In the genomic region with DNA sequence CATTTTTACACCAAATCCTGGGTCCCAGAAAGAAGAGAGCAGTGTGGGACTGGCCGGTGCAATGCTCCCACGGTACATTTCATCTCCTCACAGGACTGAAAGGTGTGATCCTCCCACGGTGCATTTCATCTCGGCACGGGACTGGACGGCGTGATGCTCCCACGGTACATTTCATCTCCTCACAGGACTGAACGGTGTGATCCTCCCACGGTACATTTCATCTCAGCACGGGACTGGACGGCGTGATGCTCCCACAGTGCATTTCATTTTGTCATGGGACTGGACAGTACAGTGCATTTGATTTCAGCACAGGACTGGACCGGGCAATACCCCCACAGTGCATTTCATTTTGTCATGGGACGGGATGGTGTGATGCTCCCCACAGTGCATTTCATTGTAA, we compare ENCODE assay signal across 23 cellular contexts. TPM values are rescaled to one million over a fixed set of nuclear protein-coding genes. Genes with fewer than 3 reads are reported as not detected.
A peak's percentile ranks its signal among the peaks of the same experiment; 100 is the strongest.
DNase-seq lines count a peak whose midpoint lies in the region; ATAC-seq, FAIRE-seq and TF ChIP-seq lines count a peak whose summit lies in the region.
"Had no signal": no experiment of that assay in that cellular context is flagged by ENCODE, and none has a peak within 500 bp of the region (broad histone marks: within the 10 kb centered on the region; RNA-seq: fewer than 3 reads in every experiment).

No MANE protein-coding gene starts in this region.

- H3K36me3 ChIP-seq in mammary epithelial cell (ENCODE audit: insufficient read depth, low read length) (no peaks in the 10 kb centered on the region), GM12878 (ENCODE audit: control insufficient read depth in 2 of 2, insufficient read depth in 2 of 2, low read length in 1 of 2) (no peaks in the 10 kb centered on the region)

- H4K20me1 ChIP-seq in mammary epithelial cell (ENCODE audit: insufficient read depth, low read length), result no peaks in the 10 kb centered on the region
- no peaks in the 10 kb centered on the region for H4K20me1 ChIP-seq in GM12878 (ENCODE audit: control insufficient read depth, insufficient read depth)

- H3K27me3 ChIP-seq in mammary epithelial cell (ENCODE audit: insufficient read depth, low read length), result no peaks in the 10 kb centered on the region
- no peaks in the 10 kb centered on the region for H3K27me3 ChIP-seq in GM12878 (replicated peaks in 1 of 2; ENCODE audit: control insufficient read depth in 2 of 2, insufficient read depth in 2 of 2, low read length in 1 of 2)

- no peaks in the 10 kb centered on the region for H3K4me1 Mint-ChIP-seq in MCF 10A (ENCODE audit: insufficient read depth, unreplicated experiment)
- peaks cover 20% of the 10 kb centered on the region for H3K4me1 Mint-ChIP-seq in mesothelial cell of epicardium

- no peak overlapping the region for H3K27ac Mint-ChIP-seq in MCF 10A (ENCODE audit: low read depth, unreplicated experiment)
- H3K27ac Mint-ChIP-seq in mesothelial cell of epicardium, result peak overlapping the region; percentile 26
- H3K27ac Mint-ChIP-seq in activated naive CD4-positive, alpha-beta T cell treated with anti-CD3 and anti-CD28 coated beads, Interleukin-2, amount 50 U/mL, for 72 hours, result peak overlapping the region in 1 of 2 donors; percentile 38

- H3K9me3 ChIP-seq in mammary epithelial cell (replicated peaks; ENCODE audit: insufficient read depth, low read length) (peaks cover 12% of the 10 kb centered on the region), GM12878 (replicated peaks; ENCODE audit: control insufficient read depth, insufficient read depth, low read length) (peaks cover 4% of the 10 kb centered on the region; the same call in 2 of the 3 replicates)

- H3K4me1 ChIP-seq in mammary epithelial cell (ENCODE audit: insufficient read depth, low read length), result no peaks in the 10 kb centered on the region
- H3K4me1 ChIP-seq in GM12878 (ENCODE audit: control insufficient read depth, insufficient read depth, low read length), result no peaks in the 10 kb centered on the region

- in situ Hi-C loops in mammary epithelial cell (cut with MboI; ENCODE audit: low sequenced_read_pairs in 2 of 2), result no loop called here
- in situ Hi-C loops in GM12878 (cut with MboI), result no loop called here

- H3K4me3 ChIP-seq in mammary epithelial cell (replicated peaks in 1 of 3; ENCODE audit: insufficient read depth in 1 of 3, low read depth in 2 of 3, low read length in 3 of 3), result no peak overlapping the region
- no peak overlapping the region for H3K4me3 ChIP-seq in GM12878

- no peak for FAIRE-seq in GM12878 (lab: Jason Lieb, UNC)
- FAIRE-seq: D721Med, GM19239, HepG2 had no signal

- POLR2A ChIA-PET in MCF 10A (lab: Yijun Ruan, JAX), result no interaction called here
- POLR2A ChIA-PET in GM12878 (lab: Charles Lee), result no interaction called here

- H2AFZ ChIP-seq in mammary epithelial cell (ENCODE audit: low read depth, low read length), result peak overlapping the region; percentile 69
- H2AFZ ChIP-seq in GM12878 (ENCODE audit: control insufficient read depth, low read depth, low read length), result no peak overlapping the region

- H3K9ac ChIP-seq in mammary epithelial cell (ENCODE audit: insufficient read depth, low read length) (no peak overlapping the region), GM12878 (ENCODE audit: control insufficient read depth, insufficient read depth, low read length) (no peak overlapping the region)

- H3K4me3 Mint-ChIP-seq in MCF 10A (ENCODE audit: unreplicated experiment), result no peak overlapping the region
- H3K4me3 Mint-ChIP-seq in mesothelial cell of epicardium, result no peak overlapping the region

- no peak for TF ChIP-seq CTCF in mammary epithelial cell (conservative IDR thresholded peaks at IDR 0.05 in 1 of 2, IDR thresholded peaks at IDR 0.05 in 1 of 2; ENCODE audit: extremely low read depth in 1 of 2, insufficient read depth in 1 of 2, low read depth in 1 of 2, low read length in 2 of 2)
- no peak for TF ChIP-seq CTCF in MCF 10A (IDR thresholded peaks at IDR 0.05; ENCODE audit: unreplicated experiment)
- no peak for TF ChIP-seq CTCF in GM12878 (IDR thresholded peaks at IDR 0.05 in 2 of 3, conservative IDR thresholded peaks at IDR 0.05 in 1 of 3; ENCODE audit: control insufficient read depth in 2 of 3, extremely low read depth in 1 of 3, insufficient read depth in 1 of 3, low read depth in 3 of 3, low read length in 3 of 3)
- TF ChIP-seq CTCF in mesothelial cell of epicardium (IDR thresholded peaks at IDR 0.05; ENCODE audit: unreplicated experiment), result no peak

- dilution Hi-C loops in mammary epithelial cell (cut with HindIII; ENCODE audit: low sequenced_read_pairs), result no loop called here

- no peak for DNase-seq in mammary epithelial cell
- no peak for DNase-seq in MCF 10A (ENCODE audit: unreplicated experiment)
- DNase-seq in GM12878 (ENCODE audit: low read depth, low spot score), result no peak
- DNase-seq in mesothelial cell of epicardium (ENCODE audit: low spot score in 2 of 2, unreplicated experiment in 2 of 2), result no peak
- no peak for DNase-seq in activated naive CD4-positive, alpha-beta T cell treated with anti-CD3 and anti-CD28 coated beads, Interleukin-2, amount 50 U/mL, for 72 hours (ENCODE audit: low spot score in 2 of 2)
- DNase-seq in substantia nigra (lab: John Stamatoyannopoulos, UW), result no peak
- no peak for DNase-seq in CD1c-positive myeloid dendritic cell (ENCODE audit: extremely low spot score)
- DNase-seq in amniotic stem cell (lab: John Stamatoyannopoulos, UW), result no peak
- DNase-seq: DMS53, GDM1, H9, KG1, NCI-H1105, NCI-H2029 treated with DMSO at 0.1 percent for 48 hours, NCI-H524 treated with DMSO at 0.1 percent for 48 hours, Right ventricle myocardium superior, SW 1271 had no signal

- H3K36me3 Mint-ChIP-seq in MCF 10A (ENCODE audit: insufficient read depth, unreplicated experiment) (no peaks in the 10 kb centered on the region), mesothelial cell of epicardium (peaks cover 7% of the 10 kb centered on the region)
- H3K36me3 Mint-ChIP-seq in activated naive CD4-positive, alpha-beta T cell treated with anti-CD3 and anti-CD28 coated beads, Interleukin-2, amount 50 U/mL, for 72 hours, result no peaks in the 10 kb centered on the region

- TF ChIP-seq EP300 in GM12878 (IDR thresholded peaks at IDR 0.05; ENCODE audit: borderline replicate concordance in 1 of 2, control insufficient read depth in 1 of 2, low read depth in 2 of 2, low read length in 2 of 2), result no peak

- SMC1A ChIA-PET in GM12878 (lab: Charles Lee; ENCODE audit: uncharacterized antibody, unreplicated experiment), result interaction anchor here (0.6 to 1.2 kb wide), 2 partner anchors 9 to 10 kb away, joined by 3 to 4 read pairs; no protein-coding TSS in a partner anchor

- H3K27ac ChIP-seq in mammary epithelial cell (ENCODE audit: insufficient read depth, low read depth, low read length) (no peak overlapping the region), GM12878 (ENCODE audit: control insufficient read depth, insufficient read depth) (no peak overlapping the region), substantia nigra (ENCODE audit: low read depth, low read length, poor library complexity, severe bottlenecking) (no peak overlapping the region)
- H3K27ac ChIP-seq: 22Rv1, C4-2B had no signal

- no TSS peak for BruUV-seq in mammary epithelial cell (replicated peaks; lab: Mats Ljungman, UMichigan)
- BruUV-seq in MCF 10A (replicated peaks; lab: Mats Ljungman, UMichigan), result no TSS peak
- BruUV-seq in GM12878 (replicated peaks; lab: Mats Ljungman, UMichigan), result no TSS peak

- H3K27me3 Mint-ChIP-seq in MCF 10A (ENCODE audit: insufficient read depth, unreplicated experiment) (peaks cover 11% of the 10 kb centered on the region), mesothelial cell of epicardium (ENCODE audit: low read depth) (no peaks in the 10 kb centered on the region)

- WGBS in mammary epithelial cell (ENCODE audit: low coverage, missing lambda C conversion rate), result 82% methylated on average over 15 of the region's 15 CpGs
- 62% methylated on average over 15 of the region's 15 CpGs for WGBS in GM12878 (ENCODE audit: insufficient coverage, insufficient replicate concordance, low lambda C conversion rate, missing lambda C conversion rate)

- CTCF ChIA-PET in mammary epithelial cell (lab: Charles Lee; ENCODE audit: low non-redundant PET) (no interaction called here), MCF 10A (lab: Yijun Ruan, JAX) (interaction anchor here (0.6 kb wide), 1 partner anchor 773 kb away, joined by 3 read pairs; no protein-coding TSS in a partner anchor), GM12878 (lab: Yijun Ruan, JAX) (no interaction called here)

- intact Hi-C loops in mammary epithelial cell (cut with micrococcal nuclease) (no loop called here), MCF 10A (cut with micrococcal nuclease) (no loop called here), GM12878 (cut with micrococcal nuclease; ENCODE audit: unreplicated experiment) (no loop called here)

- TF ChIP-seq POLR2A in GM12878 (IDR thresholded peaks at IDR 0.05; ENCODE audit: low read depth, low read length), result no peak

- H3K79me2 ChIP-seq in mammary epithelial cell (ENCODE audit: insufficient read depth, low read length) (no peaks in the 10 kb centered on the region), GM12878 (ENCODE audit: control insufficient read depth, insufficient read depth, low read length) (no peaks in the 10 kb centered on the region)

- RAD21 ChIA-PET in GM12878 (lab: Charles Lee; ENCODE audit: unreplicated experiment), result no interaction called here

- H3K4me2 ChIP-seq in mammary epithelial cell (ENCODE audit: insufficient read depth, low read depth, low read length), result no peak overlapping the region
- no peak overlapping the region for H3K4me2 ChIP-seq in GM12878 (ENCODE audit: control insufficient read depth, insufficient read depth)

- no peak for TF ChIP-seq RAD21 in GM12878 (IDR thresholded peaks at IDR 0.05; ENCODE audit: insufficient read depth, low read depth, low read length)

- ATAC-seq in GM12878, result no peak
- no peak for ATAC-seq in activated naive CD4-positive, alpha-beta T cell treated with anti-CD3 and anti-CD28 coated beads, Interleukin-2, amount 50 U/mL, for 72 hours
- ATAC-seq: HepG2 had no signal

- H3K9me3 Mint-ChIP-seq in MCF 10A (ENCODE audit: unreplicated experiment) (no peaks in the 10 kb centered on the region), mesothelial cell of epicardium (peaks cover 12% of the 10 kb centered on the region)
- H3K9me3 Mint-ChIP-seq in activated naive CD4-positive, alpha-beta T cell treated with anti-CD3 and anti-CD28 coated beads, Interleukin-2, amount 50 U/mL, for 72 hours, result no peaks in the 10 kb centered on the region

RNA-seq across cellular contexts. Expression of a gene that starts 9.8 kb away (rescaled TPM):
- total RNA-seq in mammary epithelial cell (1 to 10 TPM in 1 of 2 donors, under 1 TPM in 1; 0.66 to 3.0 TPM), MCF 10A (2022) (0.20 TPM in 1 of 2 replicates, not detected in the other), GM12878 (2014; rRNA removed) (not detected in 2 replicates), GM12878 (2014; rRNA removed; fragmentation: Illumina TruSeq; extraction: Trizol) (not detected in 2 replicates), GM12878 (2021) (not detected in 2 replicates), mesothelial cell of epicardium (5.4 to 6.9 TPM (median 6.8 TPM) in 3 replicates)
- polyA plus RNA-seq in mammary epithelial cell (0.14 TPM), GM12878 (2011; rRNA removed) (not detected in 2 replicates), GM12878 (2014; fragmentation: Illumina TruSeq; extraction: Trizol) (not detected in 2 replicates), GM12878 (2014; fragmentation: Nextera tagmentation; extraction: Ambion mirVana) (not detected), GM12878 (2014; rRNA removed) (not detected in 2 replicates), GM12878 (2016; fragmentation: Nextera tagmentation; extraction: Ambion mirVana) (under 1 TPM; 0.08 to 0.15 TPM)
- polyA minus RNA-seq in mammary epithelial cell, result not detected
- 0.20 and 0.58 TPM in 2 replicates for total RNA-seq in GM12878 (2013; cell fraction: nucleolus; rRNA removed)
- polyA plus RNA-seq in GM12878 (2011; ENCODE audit: low read depth), result not detected
- 0.06 TPM in 1 of 2 replicates, not detected in the other for polyA plus RNA-seq in GM12878 (2011; cell fraction: cytosol; rRNA removed)
- polyA plus RNA-seq in GM12878 (2011; cell fraction: nucleus; rRNA removed), result 0.03 and 0.13 TPM in 2 replicates
- 0.18 and 0.20 TPM in 2 replicates for polyA plus RNA-seq in GM12878 (2012)
- polyA minus RNA-seq in GM12878 (2011; rRNA and poly(A)+ RNA removed), result not detected in 2 replicates
- not detected in 2 replicates for polyA minus RNA-seq in GM12878 (2011; cell fraction: cytosol; rRNA and poly(A)+ RNA removed)
- polyA minus RNA-seq in GM12878 (2011; cell fraction: nucleus; rRNA and poly(A)+ RNA removed), result not detected in 2 replicates
- under 1 TPM in 1 of 2 donors, not detected in 1; 0.19 TPM for total RNA-seq in activated naive CD4-positive, alpha-beta T cell treated with anti-CD3 and anti-CD28 coated beads, Interleukin-2, amount 50 U/mL, for 72 hours
- total RNA-seq: Right ventricle myocardium superior, RPMI7951 had no signal
- polyA plus RNA-seq: HepG2 had no signal

RNA-seq across cellular contexts. Expression of a gene that starts 13.1 kb away (rescaled TPM):
- total RNA-seq in mammary epithelial cell, result 10 to 100 TPM; 79.7 to 86.4 TPM
- polyA plus RNA-seq in mammary epithelial cell, result 139 TPM
- 104 TPM for polyA minus RNA-seq in mammary epithelial cell
- total RNA-seq in MCF 10A (2022), result 87.0 and 97.7 TPM in 2 replicates
- 54.9 and 72.6 TPM in 2 replicates for total RNA-seq in GM12878 (2013; cell fraction: nucleolus; rRNA removed)
- 93.1 and 100.0 TPM in 2 replicates for total RNA-seq in GM12878 (2014; rRNA removed)
- 84.8 and 101 TPM in 2 replicates for total RNA-seq in GM12878 (2014; rRNA removed; fragmentation: Illumina TruSeq; extraction: Trizol)
- total RNA-seq in GM12878 (2021), result 113 and 114 TPM in 2 replicates
- 78.3 TPM for polyA plus RNA-seq in GM12878 (2011; ENCODE audit: low read depth)
- 128 and 135 TPM in 2 replicates for polyA plus RNA-seq in GM12878 (2011; rRNA removed)
- 99.2 and 109 TPM in 2 replicates for polyA plus RNA-seq in GM12878 (2011; cell fraction: cytosol; rRNA removed)
- polyA plus RNA-seq in GM12878 (2011; cell fraction: nucleus; rRNA removed), result 71.8 and 83.1 TPM in 2 replicates
- 83.2 and 93.8 TPM in 2 replicates for polyA plus RNA-seq in GM12878 (2012)
- polyA plus RNA-seq in GM12878 (2014; fragmentation: Illumina TruSeq; extraction: Trizol), result 91.3 and 98.2 TPM in 2 replicates
- 100 to 1,000 TPM in 1 of 2 experiments, 10 to 100 TPM in 1; 53.3 to 106 TPM for polyA plus RNA-seq in GM12878 (2014; fragmentation: Nextera tagmentation; extraction: Ambion mirVana)
- polyA plus RNA-seq in GM12878 (2014; rRNA removed), result 91.5 and 93.4 TPM in 2 replicates
- polyA plus RNA-seq in GM12878 (2016; fragmentation: Nextera tagmentation; extraction: Ambion mirVana), result 100 to 1,000 TPM; 217 to 225 TPM
- polyA minus RNA-seq in GM12878 (2011; rRNA and poly(A)+ RNA removed), result 71.4 and 81.0 TPM in 2 replicates
- polyA minus RNA-seq in GM12878 (2011; cell fraction: cytosol; rRNA and poly(A)+ RNA removed), result 32.2 and 40.4 TPM in 2 replicates
- polyA minus RNA-seq in GM12878 (2011; cell fraction: nucleus; rRNA and poly(A)+ RNA removed), result 19.1 and 32.2 TPM in 2 replicates
- total RNA-seq in mesothelial cell of epicardium, result 73.3 to 82.1 TPM (median 77.2 TPM) in 3 replicates
- total RNA-seq in activated naive CD4-positive, alpha-beta T cell treated with anti-CD3 and anti-CD28 coated beads, Interleukin-2, amount 50 U/mL, for 72 hours, result 100 to 1,000 TPM; 105 to 144 TPM

RNA-seq across cellular contexts. Expression of a gene that starts 58.6 kb away (rescaled TPM):
- total RNA-seq in mammary epithelial cell (100 to 1,000 TPM in 1 of 2 donors, 10 to 100 TPM in 1; 32.2 to 230 TPM), MCF 10A (2022) (26.0 and 31.3 TPM in 2 replicates), GM12878 (2014; rRNA removed) (5.6 and 6.5 TPM in 2 replicates), GM12878 (2014; rRNA removed; fragmentation: Illumina TruSeq; extraction: Trizol) (1.4 and 2.5 TPM in 2 replicates), GM12878 (2021) (10.5 and 11.2 TPM in 2 replicates), mesothelial cell of epicardium (55.1 to 59.7 TPM (median 55.9 TPM) in 3 replicates)
- polyA plus RNA-seq in mammary epithelial cell (12.7 TPM), GM12878 (2011; rRNA removed) (0.53 and 0.81 TPM in 2 replicates), GM12878 (2014; fragmentation: Illumina TruSeq; extraction: Trizol) (0.71 and 1.7 TPM in 2 replicates), GM12878 (2014; fragmentation: Nextera tagmentation; extraction: Ambion mirVana) (under 1 TPM; 0.18 to 0.40 TPM), GM12878 (2014; rRNA removed) (7.8 and 9.1 TPM in 2 replicates), GM12878 (2016; fragmentation: Nextera tagmentation; extraction: Ambion mirVana) (1 to 10 TPM; 7.3 to 8.3 TPM)
- polyA minus RNA-seq in mammary epithelial cell, result 6.2 TPM
- total RNA-seq in GM12878 (2013; cell fraction: nucleolus; rRNA removed), result 37.3 and 39.7 TPM in 2 replicates
- 2.4 TPM for polyA plus RNA-seq in GM12878 (2011; ENCODE audit: low read depth)
- 1.5 TPM in 2 replicates for polyA plus RNA-seq in GM12878 (2011; cell fraction: cytosol; rRNA removed)
- polyA plus RNA-seq in GM12878 (2011; cell fraction: nucleus; rRNA removed), result 11.8 and 15.6 TPM in 2 replicates
- 7.0 and 7.3 TPM in 2 replicates for polyA plus RNA-seq in GM12878 (2012)
- 0.44 and 0.93 TPM in 2 replicates for polyA minus RNA-seq in GM12878 (2011; rRNA and poly(A)+ RNA removed)
- polyA minus RNA-seq in GM12878 (2011; cell fraction: cytosol; rRNA and poly(A)+ RNA removed), result 1.3 and 2.1 TPM in 2 replicates
- polyA minus RNA-seq in GM12878 (2011; cell fraction: nucleus; rRNA and poly(A)+ RNA removed), result 4.4 and 4.7 TPM in 2 replicates
- total RNA-seq in activated naive CD4-positive, alpha-beta T cell treated with anti-CD3 and anti-CD28 coated beads, Interleukin-2, amount 50 U/mL, for 72 hours, result 10 to 100 TPM; 34.2 to 36.3 TPM
